Comparison of ENCODE assay signal across 8 cellular contexts in the genomic region with DNA sequence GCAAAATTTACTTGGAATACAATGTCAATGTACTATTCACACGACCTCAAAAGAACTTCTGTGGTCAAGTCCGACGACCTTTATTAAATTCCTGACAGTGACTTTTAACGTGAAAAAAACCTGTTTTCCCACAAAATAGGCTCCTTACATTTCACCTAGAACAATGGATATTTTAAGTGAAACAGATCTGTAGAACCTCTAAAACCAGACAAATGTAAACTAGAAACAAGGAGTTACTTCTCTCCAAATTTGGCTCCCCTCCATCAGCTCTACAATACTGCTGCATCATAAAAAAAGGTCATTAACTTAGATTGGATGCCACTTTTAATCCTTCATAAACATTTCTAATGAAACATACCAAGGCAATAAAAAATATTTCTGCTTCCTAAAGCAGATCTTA.
DNase-seq lines count a peak whose midpoint lies in the region; ATAC-seq and TF ChIP-seq lines count a peak whose summit lies in the region.

No MANE protein-coding gene starts in this region.

- H3K4me2 ChIP-seq in parathyroid adenoma (ENCODE audit: low read length) = peak overlapping the region; percentile 73

- no peak overlapping the region for H2AFZ ChIP-seq in parathyroid adenoma

- peaks cover 7 to 13% of the 10 kb centered on the region in 2 donors for H3K4me1 ChIP-seq in duodenal mucosa (ENCODE audit: control insufficient read depth in 1 of 2, insufficient read depth in 2 of 2, low read length in 2 of 2)
- H3K4me1 ChIP-seq in parathyroid adenoma = no peaks in the 10 kb centered on the region

- no peak for ATAC-seq in GM18868 (IDR thresholded peaks at IDR 0.05; ENCODE audit: unreplicated experiment)

- H3K27ac ChIP-seq in duodenal mucosa (ENCODE audit: low read depth, low read length) (no peak overlapping the region), parathyroid adenoma (no peak overlapping the region)

- H3K9me3 ChIP-seq in duodenal mucosa (ENCODE audit: control insufficient read depth in 1 of 2, low read length in 2 of 2) = no peaks in the 10 kb centered on the region
- H3K9me3 ChIP-seq in parathyroid adenoma (ENCODE audit: control insufficient read depth, low read length) = no peaks in the 10 kb centered on the region

- H3K79me2 ChIP-seq in parathyroid adenoma = no peaks in the 10 kb centered on the region

- TF ChIP-seq CTCF in NB4 (IDR thresholded peaks at IDR 0.05; ENCODE audit: low read depth, low read length) = no peak
- no peak for TF ChIP-seq CTCF in parathyroid adenoma (IDR thresholded peaks at IDR 0.05)

- H3K36me3 ChIP-seq in duodenal mucosa (ENCODE audit: control insufficient read depth in 1 of 2, insufficient read depth in 2 of 2, low read length in 2 of 2) = no peaks in the 10 kb centered on the region
- H3K36me3 ChIP-seq in parathyroid adenoma (ENCODE audit: control insufficient read depth, insufficient read depth, low read length) = no peaks in the 10 kb centered on the region

- no peaks in the 10 kb centered on the region for H3K27me3 ChIP-seq in duodenal mucosa (ENCODE audit: control insufficient read depth in 1 of 2, insufficient read depth in 2 of 2, low read length in 2 of 2)
- H3K27me3 ChIP-seq in parathyroid adenoma (ENCODE audit: control insufficient read depth, insufficient read depth, low read length) = no peaks in the 10 kb centered on the region

- peak; percentile 4 for DNase-seq in EL
- no peak for DNase-seq in NB4 (ENCODE audit: low read depth)
- no peak for DNase-seq in SW 1271 (lab: John Stamatoyannopoulos, UW)
- DNase-seq in amygdala (lab: John Stamatoyannopoulos, UW) = no peak
- no peak for DNase-seq in COR-L47 (lab: John Stamatoyannopoulos, UW)

- no peak for TF ChIP-seq POLR2A in NB4 (IDR thresholded peaks at IDR 0.05; ENCODE audit: extremely low read depth, insufficient read length)

- H3K4me3 ChIP-seq in NB4 (ENCODE audit: low read depth, low read length) (peak overlapping the region; percentile 91), duodenal mucosa (ENCODE audit: low read depth in 1 of 2, low read length in 2 of 2) (peak overlapping the region; percentile 89 to 92), parathyroid adenoma (ENCODE audit: low read depth, low read length) (peak overlapping the region; percentile 91)

- H3K9ac ChIP-seq in duodenal mucosa (ENCODE audit: low read depth in 1 of 2, low read length in 2 of 2) (peak overlapping the region in 1 of 2 donors; percentile 79), parathyroid adenoma (no peak overlapping the region)
